Comparison of ENCODE assay signal across 30 cellular contexts in genomic region chr12:15756822-15757221, GRCh38. TPM values are rescaled to one million over a fixed set of nuclear protein-coding genes. Genes with fewer than 3 reads are reported as not detected.
A peak's percentile ranks its signal among the peaks of the same experiment; 100 is the strongest.
DNase-seq lines count a peak whose midpoint lies in the region; TF ChIP-seq lines count a peak whose summit lies in the region.
"Had no signal": no experiment of that assay in that cellular context is flagged by ENCODE, and none has a peak within 500 bp of the region (broad histone marks: within the 10 kb centered on the region; RNA-seq: fewer than 3 reads in every experiment).

No MANE protein-coding gene starts in this region.

- peaks cover 7% of the 10 kb centered on the region for H3K9me3 Mint-ChIP-seq in progenitor cell of endocrine pancreas (ENCODE audit: low read depth)

- no peak overlapping the region for H3K27ac Mint-ChIP-seq in progenitor cell of endocrine pancreas
- H3K27ac Mint-ChIP-seq: B cell; immature natural killer cell; mesothelial cell of epicardium; naive thymus-derived CD8-positive, alpha-beta T cell had no signal

- H3K27me3 Mint-ChIP-seq in progenitor cell of endocrine pancreas = no peaks in the 10 kb centered on the region

- peaks cover 63% of the 10 kb centered on the region for H3K4me1 ChIP-seq in adipocyte (ENCODE audit: control insufficient read depth, insufficient read depth, low read length)
- H3K4me1 ChIP-seq in subcutaneous abdominal adipose tissue (ENCODE audit: control insufficient read depth in 5 of 5, insufficient read depth in 5 of 5, low read length in 5 of 5) = peaks cover 0 to 23% (median 10%) of the 10 kb centered on the region in 5 donors
- H3K4me1 ChIP-seq: pancreas, right atrium auricular region had no signal

- no peak overlapping the region for H3K4me3 Mint-ChIP-seq in progenitor cell of endocrine pancreas (ENCODE audit: low read depth)
- H3K4me3 Mint-ChIP-seq: B cell; immature natural killer cell; mesothelial cell of epicardium; naive thymus-derived CD8-positive, alpha-beta T cell had no signal

- H3K27ac ChIP-seq in subcutaneous abdominal adipose tissue (ENCODE audit: low read depth, low read length) = peak overlapping the region; percentile 20
- H3K27ac ChIP-seq: HL-60, left ventricle myocardium inferior, pancreas, right atrium auricular region, SK-N-MC, tibial artery, VCaP had no signal

- DNase-seq in GM03348 (ENCODE audit: low spot score) (peak; percentile 44), adipocyte (ENCODE audit: low read depth) (peak; percentile 53), fibroblast of peridontal ligament (ENCODE audit: extremely low read depth) (peak; percentile 63), GM19238 (ENCODE audit: insufficient read length, low spot score) (no peak), progenitor cell of endocrine pancreas (ENCODE audit: low spot score, unreplicated experiment) (no peak), SHP77 treated with DMSO at 0.1 percent for 48 hours (lab: John Stamatoyannopoulos, UW) (no peak)
- DNase-seq: activated CD4-positive, alpha-beta T cell treated with anti-CD3 and anti-CD28 coated beads for 48 hours; activated naive CD4-positive, alpha-beta T cell treated with Interleukin-2 at 50 U/mL for 16 hours; activated T-cell treated with anti-CD3 and anti-CD28 coated beads, Interleukin-2, amount 50 U/mL, for 48 hours; amygdala; caudate nucleus; DMS153; foreskin melanocyte; GF-D8; immature natural killer cell; left ventricle myocardium inferior; naive thymus-derived CD8-positive, alpha-beta T cell; NCI-H1048; NCI-H187 treated with DMSO at 0.1 percent for 48 hours; NCI-H526; pancreas; stimulated activated naive CD4-positive, alpha-beta T cell treated with Interleukin-2 at 50 U/mL for 16 hours; tibial artery had no signal

- no peak for TF ChIP-seq CTCF in progenitor cell of endocrine pancreas (IDR thresholded peaks at IDR 0.05; ENCODE audit: unreplicated experiment)

- H3K27me3 ChIP-seq in adipocyte (replicated peaks; ENCODE audit: control insufficient read depth, insufficient read depth, low read length) (no peaks in the 10 kb centered on the region), subcutaneous abdominal adipose tissue (ENCODE audit: control insufficient read depth in 5 of 5, insufficient read depth in 4 of 5, low read length in 5 of 5) (no peaks in the 10 kb centered on the region)
- H3K27me3 ChIP-seq: pancreas, right atrium auricular region, tibial artery had no signal

- H3K9ac ChIP-seq in adipocyte (ENCODE audit: low read length) = peak overlapping the region; percentile 3
- peak overlapping the region in 1 of 5 donors; percentile 2 for H3K9ac ChIP-seq in subcutaneous abdominal adipose tissue (ENCODE audit: low read length in 5 of 5)

- H3K4me1 Mint-ChIP-seq in progenitor cell of endocrine pancreas (ENCODE audit: low read depth) = no peaks in the 10 kb centered on the region
- H3K4me1 Mint-ChIP-seq: B cell; immature natural killer cell; naive thymus-derived CD8-positive, alpha-beta T cell had no signal

- H3K9me3 ChIP-seq in adipocyte (ENCODE audit: control insufficient read depth, low read length) (peaks cover 5% of the 10 kb centered on the region), subcutaneous abdominal adipose tissue (ENCODE audit: control insufficient read depth in 5 of 5, low read length in 5 of 5) (no peaks in the 10 kb centered on the region)
- H3K9me3 ChIP-seq: pancreas, right atrium auricular region had no signal

- H3K36me3 Mint-ChIP-seq in progenitor cell of endocrine pancreas (ENCODE audit: insufficient read depth) = peaks cover 6% of the 10 kb centered on the region
- H3K36me3 Mint-ChIP-seq: immature natural killer cell; naive thymus-derived CD8-positive, alpha-beta T cell had no signal

- H3K36me3 ChIP-seq in adipocyte (ENCODE audit: control insufficient read depth, insufficient read depth, low read length, severe bottlenecking) (peaks cover 4% of the 10 kb centered on the region), subcutaneous abdominal adipose tissue (ENCODE audit: control insufficient read depth in 5 of 5, insufficient read depth in 5 of 5, low read length in 5 of 5) (no peaks in the 10 kb centered on the region)
- H3K36me3 ChIP-seq: left ventricle myocardium inferior, pancreas, right atrium auricular region, tibial artery had no signal

- H3K4me3 ChIP-seq in adipocyte (ENCODE audit: low read length) (peak overlapping the region; percentile 48), subcutaneous abdominal adipose tissue (ENCODE audit: low read depth in 1 of 5, low read length in 5 of 5) (no peak overlapping the region)
- H3K4me3 ChIP-seq: left ventricle myocardium inferior, pancreas, right atrium auricular region, SK-N-MC, tibial artery had no signal

RNA-seq across cellular contexts. Expression of gene EPS8, which starts 32.4 kb away (rescaled TPM):
- 20.4 and 23.2 TPM in 2 replicates for total RNA-seq in progenitor cell of endocrine pancreas

Comparison
In these comparisons a context has a peak if more than half of its experiments do, and no peak if none do; other contexts are left out.
1. DNase-seq: peak in GM03348 (single experiment), adipocyte (single experiment) and fibroblast of peridontal ligament (single experiment); none in GM19238 (single experiment), progenitor cell of endocrine pancreas (single experiment) and SHP77 treated with DMSO at 0.1 percent for 48 hours (single experiment).